In genomic region chr9:130405657-130406257, GRCh38 we compare ENCODE assay signal across 36 cellular contexts.
"Had no signal": no experiment of that assay in that cellular context is flagged by ENCODE, and none has a peak within 500 bp of the region (broad histone marks: within the 10 kb centered on the region; RNA-seq: fewer than 3 reads in every experiment).

No MANE protein-coding gene starts in this region.

- H3K9me3 ChIP-seq: ascending aorta had no signal

- H3K4me1 Mint-ChIP-seq: activated B cell treated with CpG ODN at 0.5 μM for 24 hours; activated CD4-positive, alpha-beta T cell treated with anti-CD3 and anti-CD28 coated beads, Interleukin-2, amount 10 ng/mL, durations not matched to agents 24 days and 14 days; activated CD8-positive, alpha-beta memory T cell treated with anti-CD3 and anti-CD28 coated beads, Interleukin-2, amount 10 ng/mL, durations not matched to agents 7 days and 5 days; activated naive CD4-positive, alpha-beta T cell treated with anti-CD3 and anti-CD28 coated beads, Interleukin-2, amount 10 ng/mL, durations not matched to agents 7 days and 5 days; activated naive CD4-positive, alpha-beta T cell treated with anti-CD3 and anti-CD28 coated beads, Interleukin-2, amount 50 U/mL, for 24 hours; activated naive CD8-positive, alpha-beta T cell treated with anti-CD3 and anti-CD28 coated beads, Interleukin-2, amount 10 ng/mL, durations not matched to agents 7 days and 5 days; activated naive CD8-positive, alpha-beta T cell treated with anti-CD3 and anti-CD28 coated beads, Interleukin-2, amount 50 U/mL, for 24 hours; brain; central memory CD8-positive, alpha-beta T cell had no signal

- H3K27me3 Mint-ChIP-seq: activated B cell treated with CpG ODN at 0.5 μM for 24 hours; activated CD4-positive, alpha-beta memory T cell treated with anti-CD3 and anti-CD28 coated beads for 36 hours; activated CD4-positive, alpha-beta T cell treated with anti-CD3 and anti-CD28 coated beads, Interleukin-2, amount 10 ng/mL, durations not matched to agents 24 days and 14 days; activated CD8-positive, alpha-beta memory T cell treated with anti-CD3 and anti-CD28 coated beads, Interleukin-2, amount 10 ng/mL, durations not matched to agents 7 days and 5 days; activated naive CD4-positive, alpha-beta T cell treated with anti-CD3 and anti-CD28 coated beads, Interleukin-2, amount 50 U/mL, for 24 hours; activated naive CD8-positive, alpha-beta T cell; activated naive CD8-positive, alpha-beta T cell treated with anti-CD3 and anti-CD28 coated beads, Interleukin-2, amount 10 ng/mL, durations not matched to agents 7 days and 5 days; activated T-cell treated with anti-CD3 and anti-CD28 coated beads, Interleukin-2, amount 50 U/mL, for 24 hours had no signal

- H3K27ac ChIP-seq: ascending aorta, cardiac muscle cell, VCaP had no signal

- DNase-seq: activated B cell treated with CpG ODN at 0.5 μM for 24 hours; activated CD4-positive, alpha-beta memory T cell treated with anti-CD3 and anti-CD28 coated beads for 36 hours; activated CD4-positive, alpha-beta T cell treated with anti-CD3 and anti-CD28 coated beads for 4 hours; activated CD4-positive, alpha-beta T cell treated with anti-CD3 and anti-CD28 coated beads, Interleukin-2, amount 10 ng/mL, durations not matched to agents 24 days and 14 days; activated CD4-positive, CD25-positive, alpha-beta regulatory T cell treated with anti-CD3 and anti-CD28 coated beads, Interleukin-2, amount 50 U/mL, for 72 hours; activated CD8-positive, alpha-beta memory T cell treated with anti-CD3 and anti-CD28 coated beads for 24 hours; activated CD8-positive, alpha-beta memory T cell treated with anti-CD3 and anti-CD28 coated beads, Interleukin-2, amount 10 ng/mL, durations not matched to agents 7 days and 5 days; activated CD8-positive, alpha-beta memory T cell treated with anti-CD3 and anti-CD28 coated beads, Interleukin-2, amount 50 U/mL, for 48 hours; activated CD8-positive, alpha-beta T cell treated with anti-CD3 and anti-CD28 coated beads, Interleukin-2, amount 10 ng/mL, durations not matched to agents 7 days and 5 days; activated effector memory CD4-positive, alpha-beta T cell treated with Interleukin-2 at 50 U/mL for 16 hours; activated gamma-delta T cell; activated naive CD4-positive, alpha-beta T cell treated with anti-CD3 and anti-CD28 coated beads, Interleukin-2, amount 10 ng/mL, durations not matched to agents 7 days and 5 days; activated naive CD4-positive, alpha-beta T cell treated with Interleukin-2 at 50 U/mL for 16 hours; activated naive CD8-positive, alpha-beta T cell treated with anti-CD3 and anti-CD28 coated beads, Interleukin-2, amount 10 ng/mL, durations not matched to agents 7 days and 5 days; activated naive CD8-positive, alpha-beta T cell treated with anti-CD3 and anti-CD28 coated beads, Interleukin-2, amount 50 U/mL, for 24 hours; activated T-cell treated with anti-CD3 and anti-CD28 coated beads, Interleukin-2, amount 50 U/mL, for 24 hours; activated T-cell treated with anti-CD3 and anti-CD28 coated beads, Interleukin-2, amount 50 U/mL, for 48 hours; amygdala; anterior cingulate cortex; caudate nucleus; cerebellar nuclear complex; T-helper 1 cell; T-helper 2 cell; T-helper 9 cell had no signal

- H3K9me3 Mint-ChIP-seq: activated B cell treated with CpG ODN at 0.5 μM for 24 hours; activated CD4-positive, alpha-beta memory T cell treated with anti-CD3 and anti-CD28 coated beads for 36 hours; activated CD4-positive, alpha-beta T cell treated with anti-CD3 and anti-CD28 coated beads, Interleukin-2, amount 10 ng/mL, durations not matched to agents 24 days and 14 days; activated naive CD4-positive, alpha-beta T cell treated with anti-CD3 and anti-CD28 coated beads, Interleukin-2, amount 10 ng/mL, durations not matched to agents 7 days and 5 days; activated naive CD4-positive, alpha-beta T cell treated with anti-CD3 and anti-CD28 coated beads, Interleukin-2, amount 50 U/mL, for 24 hours; activated naive CD8-positive, alpha-beta T cell treated with anti-CD3 and anti-CD28 coated beads, Interleukin-2, amount 10 ng/mL, durations not matched to agents 7 days and 5 days; activated naive CD8-positive, alpha-beta T cell treated with anti-CD3 and anti-CD28 coated beads, Interleukin-2, amount 50 U/mL, for 24 hours; activated T-cell treated with anti-CD3 and anti-CD28 coated beads, Interleukin-2, amount 50 U/mL, for 24 hours; activated T-helper 2 cell treated with anti-CD3 and anti-CD28 coated beads, Interferon-gamma antibody, Interleukin-2, Interleukin-4, amounts not matched to agents 10 μg/mL and 5 μg/mL and 100 μg/mL, durations not matched to agents 14 hours and 24 hours and 36 hours; central memory CD8-positive, alpha-beta T cell; T-helper 1 cell treated with Interleukin-12 subunit alpha and Interleukin-12 subunit beta and Interleukin-4 antibody, amounts not matched to agents 30 μg/mL and 1 μg/mL, for 36 hours; T-helper 2 cell treated with Interferon-gamma antibody and Interleukin-4, amounts not matched to agents 5 μg/mL and 100 μg/mL, for 36 hours had no signal

- H3K27ac Mint-ChIP-seq: activated B cell treated with CpG ODN at 0.5 μM for 24 hours; activated CD4-positive, alpha-beta memory T cell treated with anti-CD3 and anti-CD28 coated beads for 36 hours; activated CD4-positive, alpha-beta T cell treated with anti-CD3 and anti-CD28 coated beads, Interleukin-2, amount 10 ng/mL, durations not matched to agents 24 days and 14 days; activated CD8-positive, alpha-beta memory T cell treated with anti-CD3 and anti-CD28 coated beads, Interleukin-2, amount 10 ng/mL, durations not matched to agents 7 days and 5 days; activated CD8-positive, alpha-beta T cell treated with anti-CD3 and anti-CD28 coated beads, Interleukin-2, amount 10 ng/mL, durations not matched to agents 7 days and 5 days; activated naive CD4-positive, alpha-beta T cell treated with anti-CD3 and anti-CD28 coated beads, Interleukin-2, amount 10 ng/mL, durations not matched to agents 7 days and 5 days; activated naive CD4-positive, alpha-beta T cell treated with anti-CD3 and anti-CD28 coated beads, Interleukin-2, amount 50 U/mL, for 24 hours; activated naive CD8-positive, alpha-beta T cell; activated naive CD8-positive, alpha-beta T cell treated with anti-CD3 and anti-CD28 coated beads, Interleukin-2, amount 10 ng/mL, durations not matched to agents 7 days and 5 days; activated naive CD8-positive, alpha-beta T cell treated with anti-CD3 and anti-CD28 coated beads, Interleukin-2, amount 50 U/mL, for 24 hours; activated T-cell treated with anti-CD3 and anti-CD28 coated beads, Interleukin-2, amount 50 U/mL, for 24 hours; activated T-helper 2 cell treated with anti-CD3 and anti-CD28 coated beads, Interferon-gamma antibody, Interleukin-2, Interleukin-4, amounts not matched to agents 10 μg/mL and 5 μg/mL and 100 μg/mL, durations not matched to agents 14 hours and 24 hours and 36 hours; brain; T-helper 1 cell treated with Interleukin-12 subunit alpha and Interleukin-12 subunit beta and Interleukin-4 antibody, amounts not matched to agents 30 μg/mL and 1 μg/mL, for 36 hours; T-helper 2 cell treated with Interferon-gamma antibody and Interleukin-4, amounts not matched to agents 5 μg/mL and 100 μg/mL, for 36 hours had no signal

- H3K27me3 ChIP-seq: ascending aorta, cardiac muscle cell had no signal

- H3K4me3 ChIP-seq: ascending aorta, cardiac muscle cell had no signal

- H3K36me3 ChIP-seq: ascending aorta, cardiac muscle cell had no signal

- FAIRE-seq: bronchial epithelial cell, TTC549 had no signal

- H3K4me3 Mint-ChIP-seq: activated B cell treated with CpG ODN at 0.5 μM for 24 hours; activated CD4-positive, alpha-beta memory T cell treated with anti-CD3 and anti-CD28 coated beads for 36 hours; activated CD4-positive, alpha-beta T cell treated with anti-CD3 and anti-CD28 coated beads, Interleukin-2, amount 10 ng/mL, durations not matched to agents 24 days and 14 days; activated CD8-positive, alpha-beta memory T cell treated with anti-CD3 and anti-CD28 coated beads, Interleukin-2, amount 10 ng/mL, durations not matched to agents 7 days and 5 days; activated CD8-positive, alpha-beta T cell treated with anti-CD3 and anti-CD28 coated beads, Interleukin-2, amount 10 ng/mL, durations not matched to agents 7 days and 5 days; activated naive CD4-positive, alpha-beta T cell treated with anti-CD3 and anti-CD28 coated beads, Interleukin-2, amount 10 ng/mL, durations not matched to agents 7 days and 5 days; activated naive CD4-positive, alpha-beta T cell treated with anti-CD3 and anti-CD28 coated beads, Interleukin-2, amount 50 U/mL, for 24 hours; activated naive CD8-positive, alpha-beta T cell; activated naive CD8-positive, alpha-beta T cell treated with anti-CD3 and anti-CD28 coated beads, Interleukin-2, amount 10 ng/mL, durations not matched to agents 7 days and 5 days; activated naive CD8-positive, alpha-beta T cell treated with anti-CD3 and anti-CD28 coated beads, Interleukin-2, amount 50 U/mL, for 24 hours; activated T-cell treated with anti-CD3 and anti-CD28 coated beads, Interleukin-2, amount 50 U/mL, for 24 hours; brain; central memory CD8-positive, alpha-beta T cell; T-helper 1 cell treated with Interleukin-12 subunit alpha and Interleukin-12 subunit beta and Interleukin-4 antibody, amounts not matched to agents 30 μg/mL and 1 μg/mL, for 36 hours; T-helper 2 cell treated with Interferon-gamma antibody and Interleukin-4, amounts not matched to agents 5 μg/mL and 100 μg/mL, for 36 hours had no signal

- H3K36me3 Mint-ChIP-seq: activated CD4-positive, alpha-beta memory T cell treated with anti-CD3 and anti-CD28 coated beads for 36 hours; activated CD8-positive, alpha-beta memory T cell treated with anti-CD3 and anti-CD28 coated beads, Interleukin-2, amount 10 ng/mL, durations not matched to agents 7 days and 5 days; activated naive CD4-positive, alpha-beta T cell treated with anti-CD3 and anti-CD28 coated beads, Interleukin-2, amount 10 ng/mL, durations not matched to agents 7 days and 5 days; activated naive CD4-positive, alpha-beta T cell treated with anti-CD3 and anti-CD28 coated beads, Interleukin-2, amount 50 U/mL, for 24 hours; activated naive CD8-positive, alpha-beta T cell; activated naive CD8-positive, alpha-beta T cell treated with anti-CD3 and anti-CD28 coated beads, Interleukin-2, amount 10 ng/mL, durations not matched to agents 7 days and 5 days; brain had no signal

- ATAC-seq: activated CD8-positive, alpha-beta memory T cell treated with anti-CD3 and anti-CD28 coated beads, Interleukin-2, amount 10 ng/mL, durations not matched to agents 7 days and 5 days; activated CD8-positive, alpha-beta T cell treated with anti-CD3 and anti-CD28 coated beads, Interleukin-2, amount 10 ng/mL, durations not matched to agents 7 days and 5 days; activated naive CD8-positive, alpha-beta T cell treated with anti-CD3 and anti-CD28 coated beads, Interleukin-2, amount 50 U/mL, for 24 hours had no signal

- H3K4me1 ChIP-seq: ascending aorta had no signal
